Comparison of ENCODE assay signal across 1 cellular context in genomic region chr6:149220882-149221773, GRCh38.
TF ChIP-seq lines count a peak whose summit lies in the region.

No MANE protein-coding gene starts in this region.

TF ChIP-seq in GM23338, 12 proteins besides CTCF, POLR2A, EP300 and RAD21 (continued from another document):
- no peak for TF ChIP-seq ZNF462 (CRISPR knock-in tag; IDR thresholded peaks at IDR 0.05)
- no peak for TF ChIP-seq EZH2 (IDR thresholded peaks at IDR 0.05; ENCODE audit: low read depth, unreplicated experiment)
- no peak for TF ChIP-seq NANOG (IDR thresholded peaks at IDR 0.05; ENCODE audit: borderline replicate concordance)
- TF ChIP-seq POLR2AphosphoS5 (IDR thresholded peaks at IDR 0.05; ENCODE audit: low read depth) = no peak
- TF ChIP-seq REST (IDR thresholded peaks at IDR 0.05; ENCODE audit: unreplicated experiment) = no peak
- TF ChIP-seq ETS1 (IDR thresholded peaks at IDR 0.05) = no peak
- no peak for TF ChIP-seq EZH2phosphoT487 (IDR thresholded peaks at IDR 0.05; ENCODE audit: unreplicated experiment)
- TF ChIP-seq ZNF114 (CRISPR knock-in tag; IDR thresholded peaks at IDR 0.05) = no peak
- no peak for TF ChIP-seq STAT1 (IDR thresholded peaks at IDR 0.05; ENCODE audit: unreplicated experiment)
TF ChIP-seq in GM23338: peak in this region for 0.
